In the genomic region with DNA sequence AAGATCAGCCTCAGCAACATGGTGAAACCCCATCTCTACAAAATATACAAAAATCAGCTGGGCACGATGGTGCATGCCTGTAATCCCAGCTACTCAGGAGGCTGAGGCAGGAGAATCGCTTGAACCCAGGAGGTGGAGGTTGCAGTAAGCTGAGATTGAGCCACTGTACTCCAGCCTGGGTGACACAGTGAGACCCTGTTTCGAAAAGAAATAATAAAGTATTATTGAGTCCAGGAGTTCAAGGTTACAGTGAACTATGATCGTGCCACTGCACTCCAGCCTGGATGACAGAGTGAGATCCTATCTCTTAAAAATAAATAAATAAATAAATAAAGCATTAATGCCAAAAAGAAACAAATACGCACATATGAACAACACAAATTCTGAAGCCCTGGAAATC, we compare ENCODE assay signal across 7 cellular contexts. TPM values are rescaled to one million over a fixed set of nuclear protein-coding genes. Genes with fewer than 3 reads are reported as not detected.
DNase-seq lines count a peak whose midpoint lies in the region; ATAC-seq, FAIRE-seq and TF ChIP-seq lines count a peak whose summit lies in the region.
"Not testable (repeated sequence)": the region's sequence is repeated elsewhere in the genome, so short reads cannot be mapped to it uniquely, and the experiment has no call there.
"Had no signal": no experiment of that assay in that cellular context is flagged by ENCODE, and none has a peak within 500 bp of the region (broad histone marks: within the 10 kb centered on the region; RNA-seq: fewer than 3 reads in every experiment).

No MANE protein-coding gene starts in this region.

- H3K9ac ChIP-seq in K562 (ENCODE audit: insufficient read depth in 1 of 2, low read depth in 2 of 2, low read length in 2 of 2); HepG2 (ENCODE audit: insufficient read depth, low read depth, low read length): not testable (repeated sequence)

- not testable (repeated sequence) for TF ChIP-seq CTCF in HEK293 (tag by site-specific recombination; IDR thresholded peaks at IDR 0.05); K562 (IDR thresholded peaks at IDR 0.05 in 2 of 3, conservative IDR thresholded peaks at IDR 0.05 in 1 of 3; ENCODE audit: insufficient read depth in 2 of 3, low read depth in 1 of 3, low read length in 3 of 3); HepG2 (CRISPR knock-in tag; IDR thresholded peaks at IDR 0.05)

- H4K20me1 ChIP-seq in K562 (replicated peaks; ENCODE audit: control insufficient read depth, insufficient read depth, low read length); HepG2 (ENCODE audit: insufficient read depth, low read length): not testable (repeated sequence)

- H3K4me1 ChIP-seq in HEK293 (ENCODE audit: control insufficient read depth, insufficient read depth, low read length); K562 (replicated peaks in 1 of 2; ENCODE audit: control insufficient read depth in 2 of 2, insufficient read depth in 2 of 2, low read length in 2 of 2): not testable (repeated sequence)
- H3K4me1 ChIP-seq in HepG2 (ENCODE audit: insufficient read depth, low read length) = peaks cover 19% of the 10 kb centered on the region

- in situ Hi-C loops in K562 (cut with MboI); HepG2 (cut with HindIII; ENCODE audit: extremely low pct_ligation_motif_present, low pct_unique_long_range_greater_than_20kb): not testable (repeated sequence)

- not testable (repeated sequence) for H3K79me2 ChIP-seq in K562 (ENCODE audit: control insufficient read depth, insufficient read depth, low read length); HepG2 (ENCODE audit: insufficient read depth, low read length)

- H2AFZ ChIP-seq in K562 (ENCODE audit: low read depth, low read length); HepG2 (ENCODE audit: low read length): not testable (repeated sequence)

- not testable (repeated sequence) for H3K36me3 ChIP-seq in HEK293 (ENCODE audit: control insufficient read depth in 2 of 2, insufficient read depth in 1 of 2, low read length in 2 of 2); K562 (ENCODE audit: control insufficient read depth, insufficient read depth, low read length); HepG2 (replicated peaks in 1 of 2; ENCODE audit: control insufficient read depth in 1 of 2, insufficient read depth in 2 of 2, low read length in 2 of 2)

- CTCF ChIA-PET in HEK293 (lab: Yijun Ruan, JAX); K562 (lab: Yijun Ruan, JAX; ENCODE audit: low intra/inter-chr PET ratio); HepG2 (lab: Yijun Ruan, JAX; ENCODE audit: low intra/inter-chr PET ratio, low total read pairs): not testable (repeated sequence)

- H3K27ac ChIP-seq in HEK293 (ENCODE audit: extremely low read depth, low read depth, low read length); K562 (ENCODE audit: extremely low read depth, low read depth, low read length); HepG2 (ENCODE audit: extremely low read length, insufficient read depth, low read length): not testable (repeated sequence)

- H3K9me1 ChIP-seq in K562 (ENCODE audit: control insufficient read depth, insufficient read depth, low read length) = not testable (repeated sequence)

- not testable (repeated sequence) for TF ChIP-seq POLR2A in K562 (conservative IDR thresholded peaks at IDR 0.05); HepG2 (IDR thresholded peaks at IDR 0.05; ENCODE audit: insufficient read depth in 1 of 2, low read depth in 2 of 2, low read length in 2 of 2)

- H3K4me3 ChIP-seq in HEK293 (ENCODE audit: low read depth, low read length); K562; HepG2 (replicated peaks in 1 of 3; ENCODE audit: insufficient read depth in 1 of 3, low read depth in 2 of 3, low read length in 3 of 3): not testable (repeated sequence)

- H3K9me3 ChIP-seq in HEK293 (ENCODE audit: control insufficient read depth, insufficient read depth, low read depth, low read length); K562 (replicated peaks; ENCODE audit: control insufficient read depth, insufficient read depth, low read depth, low read length); HepG2 (ENCODE audit: low read length): not testable (repeated sequence)

- TF ChIP-seq RAD21 in K562 (CRISPR knock-in tag; conservative IDR thresholded peaks at IDR 0.05 in 1 of 2, IDR thresholded peaks at IDR 0.05 in 1 of 2); HepG2 (CRISPR knock-in tag; IDR thresholded peaks at IDR 0.05): not testable (repeated sequence)

- not testable (repeated sequence) for H3K27me3 ChIP-seq in K562 (ENCODE audit: control insufficient read depth in 2 of 2, insufficient read depth in 2 of 2, low read length in 2 of 2); HepG2 (ENCODE audit: control insufficient read depth in 1 of 2, insufficient read depth in 2 of 2, low read length in 2 of 2)

- DNase-seq in K562 (ENCODE audit: extremely low read depth in 1 of 4, low spot score in 3 of 4); HepG2 (ENCODE audit: low spot score): not testable (repeated sequence)

- FAIRE-seq in K562 (lab: Jason Lieb, UNC); HepG2 (lab: Jason Lieb, UNC): not testable (repeated sequence)

- intact Hi-C loops in K562 (cut with micrococcal nuclease); HepG2 (cut with micrococcal nuclease; ENCODE audit: unreplicated experiment): not testable (repeated sequence)

- WGBS in K562 (ENCODE audit: insufficient coverage, low coverage, missing lambda C conversion rate) = 28% methylated on average over 5 of the region's 5 CpGs
- WGBS in HepG2 (ENCODE audit: low lambda C conversion rate) = 22% methylated on average over 5 of the region's 5 CpGs

- POLR2A ChIA-PET in HEK293 (lab: Yijun Ruan, JAX); HepG2 (lab: Yijun Ruan, JAX): not testable (repeated sequence)
- POLR2A ChIA-PET in K562 (lab: Yijun Ruan, JAX) = interaction anchor here (0.6 to 1.4 kb wide), 2 partner anchors 9 to 11 kb away, joined by 3 to 7 read pairs; no protein-coding TSS in a partner anchor

- TF ChIP-seq EP300 in K562 (IDR thresholded peaks at IDR 0.05; ENCODE audit: low read length); HepG2 (IDR thresholded peaks at IDR 0.05; ENCODE audit: low read depth in 2 of 2, low read length in 2 of 2); HepG2 (CRISPR knock-in tag; IDR thresholded peaks at IDR 0.05; ENCODE audit: borderline replicate concordance): not testable (repeated sequence)

- ATAC-seq in K562, HepG2: not testable (repeated sequence)

- BruUV-seq in K562 (replicated peaks; lab: Mats Ljungman, UMichigan); HepG2 (replicated peaks; lab: Mats Ljungman, UMichigan): not testable (repeated sequence)

- not testable (repeated sequence) for H3K4me2 ChIP-seq in K562 (ENCODE audit: insufficient read depth, low read length); HepG2 (ENCODE audit: low read depth, low read length)

RNA-seq across cellular contexts. Expression of a gene that starts 6.4 kb away (rescaled TPM):
- 0.07 TPM in 1 of 2 replicates, not detected in the other for total RNA-seq in K562 (2011; cell fraction: chromatin; rRNA removed; ENCODE audit: low replicate concordance)
- total RNA-seq in K562 (2011; cell fraction: nucleolus; rRNA removed) = under 0.01 and 0.13 TPM in 2 replicates
- 0.15 TPM in 1 of 2 replicates, not detected in the other for total RNA-seq in K562 (2011; cell fraction: nucleoplasm; rRNA removed)
- not detected in 2 replicates for total RNA-seq in K562 (2014; rRNA removed)
- not detected in 2 replicates for total RNA-seq in K562 (2014; rRNA removed; fragmentation: Illumina TruSeq; extraction: Trizol)
- not detected in 2 replicates for total RNA-seq in K562 (2015; rRNA removed; fragmentation: Illumina TruSeq; extraction: Trizol)
- not detected in 2 replicates for total RNA-seq in K562 (2021)
- not detected in 2 replicates for polyA plus RNA-seq in K562 (2011; rRNA removed)
- not detected in 2 replicates for polyA plus RNA-seq in K562 (2011; cell fraction: cytosol; rRNA removed)
- not detected in 2 replicates for polyA plus RNA-seq in K562 (2011; cell fraction: nucleus; rRNA removed)
- polyA plus RNA-seq in K562 (2012) = not detected in 2 replicates
- polyA plus RNA-seq in K562 (2014; fragmentation: Illumina TruSeq; extraction: Trizol) = not detected in 2 replicates
- polyA plus RNA-seq in K562 (2014; fragmentation: Nextera tagmentation; extraction: Ambion mirVana) = not detected
- polyA plus RNA-seq in K562 (2014; rRNA removed) = 0.04 TPM in 1 of 2 replicates, not detected in the other
- not detected in 2 replicates for polyA minus RNA-seq in K562 (2011; rRNA and poly(A)+ RNA removed)
- not detected in 2 replicates for polyA minus RNA-seq in K562 (2011; cell fraction: cytosol; rRNA and poly(A)+ RNA removed)
- not detected in 2 replicates for polyA minus RNA-seq in K562 (2011; cell fraction: nucleus; rRNA and poly(A)+ RNA removed)
- not detected in 2 replicates for total RNA-seq in HepG2 (2016; rRNA removed; fragmentation: Illumina TruSeq; extraction: Trizol)
- not detected in 2 replicates for total RNA-seq in HepG2 (2016; cell fraction: cytosol; rRNA removed; fragmentation: Illumina TruSeq; extraction: Trizol; ENCODE audit: low read depth)
- not detected in 2 replicates for total RNA-seq in HepG2 (2016; cell fraction: insoluble cytoplasmic fraction; rRNA removed; fragmentation: Illumina TruSeq; extraction: Trizol)
- 0.03 and 0.06 TPM in 2 replicates for total RNA-seq in HepG2 (2016; cell fraction: membrane; rRNA removed; fragmentation: Illumina TruSeq; extraction: Trizol)
- not detected in 2 replicates for total RNA-seq in HepG2 (2016; cell fraction: nucleus; rRNA removed; fragmentation: Illumina TruSeq; extraction: Trizol)
- not detected in 2 replicates for polyA plus RNA-seq in HepG2 (2011; rRNA removed)
- polyA plus RNA-seq in HepG2 (2011; cell fraction: cytosol; rRNA removed) = not detected in 2 replicates
- polyA plus RNA-seq in HepG2 (2011; cell fraction: nucleus; rRNA removed) = 0.03 TPM in 1 of 2 replicates, not detected in the other
- not detected in 2 replicates for polyA plus RNA-seq in HepG2 (2012)
- polyA plus RNA-seq in HepG2 (2016; cell fraction: cytosol; fragmentation: Illumina TruSeq; extraction: Trizol; ENCODE audit: low read depth) = not detected in 2 replicates
- not detected in 2 replicates for polyA plus RNA-seq in HepG2 (2016; cell fraction: insoluble cytoplasmic fraction; fragmentation: Illumina TruSeq; extraction: Trizol; ENCODE audit: low read depth)
- polyA plus RNA-seq in HepG2 (2016; cell fraction: membrane; fragmentation: Illumina TruSeq; extraction: Trizol; ENCODE audit: low read depth) = not detected in 2 replicates
- polyA plus RNA-seq in HepG2 (2016; cell fraction: nucleus; fragmentation: Illumina TruSeq; extraction: Trizol; ENCODE audit: insufficient read depth, low read depth) = not detected in 2 replicates
- polyA minus RNA-seq in HepG2 (2011; rRNA and poly(A)+ RNA removed; ENCODE audit: low replicate concordance) = 0.06 TPM in 1 of 2 replicates, not detected in the other
- polyA minus RNA-seq in HepG2 (2011; cell fraction: cytosol; rRNA and poly(A)+ RNA removed) = not detected in 2 replicates
- 0.13 TPM in 1 of 2 replicates, not detected in the other for polyA minus RNA-seq in HepG2 (2011; cell fraction: nucleus; rRNA and poly(A)+ RNA removed)
- total RNA-seq: A172 had no signal
- polyA plus RNA-seq: A549, AG04450, BJ had no signal

RNA-seq across cellular contexts. Expression of a gene that starts 32.6 kb away (rescaled TPM):
- 160 and 172 TPM in 2 replicates for total RNA-seq in K562 (2011; cell fraction: chromatin; rRNA removed; ENCODE audit: low replicate concordance)
- total RNA-seq in K562 (2011; cell fraction: nucleolus; rRNA removed) = 62.4 and 79.2 TPM in 2 replicates
- 88.1 and 88.9 TPM in 2 replicates for total RNA-seq in K562 (2011; cell fraction: nucleoplasm; rRNA removed)
- total RNA-seq in K562 (2014; rRNA removed) = 28.7 and 40.9 TPM in 2 replicates
- 28.4 and 28.5 TPM in 2 replicates for total RNA-seq in K562 (2014; rRNA removed; fragmentation: Illumina TruSeq; extraction: Trizol)
- total RNA-seq in K562 (2015; rRNA removed; fragmentation: Illumina TruSeq; extraction: Trizol) = 32.5 and 35.9 TPM in 2 replicates
- 43.7 and 45.7 TPM in 2 replicates for total RNA-seq in K562 (2021)
- polyA plus RNA-seq in K562 (2011; rRNA removed) = 44.6 and 57.3 TPM in 2 replicates
- 29.4 and 34.9 TPM in 2 replicates for polyA plus RNA-seq in K562 (2011; cell fraction: cytosol; rRNA removed)
- 111 TPM in 2 replicates for polyA plus RNA-seq in K562 (2011; cell fraction: nucleus; rRNA removed)
- polyA plus RNA-seq in K562 (2012) = 15.8 and 19.3 TPM in 2 replicates
- 25.7 and 29.4 TPM in 2 replicates for polyA plus RNA-seq in K562 (2014; fragmentation: Illumina TruSeq; extraction: Trizol)
- polyA plus RNA-seq in K562 (2014; fragmentation: Nextera tagmentation; extraction: Ambion mirVana) = 1 to 10 TPM; 8.8 to 9.1 TPM
- polyA plus RNA-seq in K562 (2014; rRNA removed) = 22.7 and 27.4 TPM in 2 replicates
- 86.8 and 126 TPM in 2 replicates for polyA minus RNA-seq in K562 (2011; rRNA and poly(A)+ RNA removed)
- 29.8 and 38.3 TPM in 2 replicates for polyA minus RNA-seq in K562 (2011; cell fraction: cytosol; rRNA and poly(A)+ RNA removed)
- 23.7 and 38.2 TPM in 2 replicates for polyA minus RNA-seq in K562 (2011; cell fraction: nucleus; rRNA and poly(A)+ RNA removed)
- 62.5 and 67.7 TPM in 2 replicates for total RNA-seq in HepG2 (2016; rRNA removed; fragmentation: Illumina TruSeq; extraction: Trizol)
- 6.9 and 7.8 TPM in 2 replicates for total RNA-seq in HepG2 (2016; cell fraction: cytosol; rRNA removed; fragmentation: Illumina TruSeq; extraction: Trizol; ENCODE audit: low read depth)
- 61.5 and 62.9 TPM in 2 replicates for total RNA-seq in HepG2 (2016; cell fraction: insoluble cytoplasmic fraction; rRNA removed; fragmentation: Illumina TruSeq; extraction: Trizol)
- total RNA-seq in HepG2 (2016; cell fraction: membrane; rRNA removed; fragmentation: Illumina TruSeq; extraction: Trizol) = 27.9 and 28.2 TPM in 2 replicates
- 54.7 and 66.1 TPM in 2 replicates for total RNA-seq in HepG2 (2016; cell fraction: nucleus; rRNA removed; fragmentation: Illumina TruSeq; extraction: Trizol)
- 50.0 and 65.1 TPM in 2 replicates for polyA plus RNA-seq in HepG2 (2011; rRNA removed)
- polyA plus RNA-seq in HepG2 (2011; cell fraction: cytosol; rRNA removed) = 31.7 and 35.5 TPM in 2 replicates
- polyA plus RNA-seq in HepG2 (2011; cell fraction: nucleus; rRNA removed) = 74.1 and 81.5 TPM in 2 replicates
- 31.8 and 52.5 TPM in 2 replicates for polyA plus RNA-seq in HepG2 (2012)
- 1.6 and 1.8 TPM in 2 replicates for polyA plus RNA-seq in HepG2 (2016; cell fraction: cytosol; fragmentation: Illumina TruSeq; extraction: Trizol; ENCODE audit: low read depth)
- 34.7 and 37.2 TPM in 2 replicates for polyA plus RNA-seq in HepG2 (2016; cell fraction: insoluble cytoplasmic fraction; fragmentation: Illumina TruSeq; extraction: Trizol; ENCODE audit: low read depth)
- polyA plus RNA-seq in HepG2 (2016; cell fraction: membrane; fragmentation: Illumina TruSeq; extraction: Trizol; ENCODE audit: low read depth) = 7.7 and 8.4 TPM in 2 replicates
- 96.4 and 106 TPM in 2 replicates for polyA plus RNA-seq in HepG2 (2016; cell fraction: nucleus; fragmentation: Illumina TruSeq; extraction: Trizol; ENCODE audit: insufficient read depth, low read depth)
- polyA minus RNA-seq in HepG2 (2011; rRNA and poly(A)+ RNA removed; ENCODE audit: low replicate concordance) = 196 and 302 TPM in 2 replicates
- polyA minus RNA-seq in HepG2 (2011; cell fraction: cytosol; rRNA and poly(A)+ RNA removed) = 39.7 and 42.2 TPM in 2 replicates
- polyA minus RNA-seq in HepG2 (2011; cell fraction: nucleus; rRNA and poly(A)+ RNA removed) = 68.5 and 69.2 TPM in 2 replicates
